In the genomic region with DNA sequence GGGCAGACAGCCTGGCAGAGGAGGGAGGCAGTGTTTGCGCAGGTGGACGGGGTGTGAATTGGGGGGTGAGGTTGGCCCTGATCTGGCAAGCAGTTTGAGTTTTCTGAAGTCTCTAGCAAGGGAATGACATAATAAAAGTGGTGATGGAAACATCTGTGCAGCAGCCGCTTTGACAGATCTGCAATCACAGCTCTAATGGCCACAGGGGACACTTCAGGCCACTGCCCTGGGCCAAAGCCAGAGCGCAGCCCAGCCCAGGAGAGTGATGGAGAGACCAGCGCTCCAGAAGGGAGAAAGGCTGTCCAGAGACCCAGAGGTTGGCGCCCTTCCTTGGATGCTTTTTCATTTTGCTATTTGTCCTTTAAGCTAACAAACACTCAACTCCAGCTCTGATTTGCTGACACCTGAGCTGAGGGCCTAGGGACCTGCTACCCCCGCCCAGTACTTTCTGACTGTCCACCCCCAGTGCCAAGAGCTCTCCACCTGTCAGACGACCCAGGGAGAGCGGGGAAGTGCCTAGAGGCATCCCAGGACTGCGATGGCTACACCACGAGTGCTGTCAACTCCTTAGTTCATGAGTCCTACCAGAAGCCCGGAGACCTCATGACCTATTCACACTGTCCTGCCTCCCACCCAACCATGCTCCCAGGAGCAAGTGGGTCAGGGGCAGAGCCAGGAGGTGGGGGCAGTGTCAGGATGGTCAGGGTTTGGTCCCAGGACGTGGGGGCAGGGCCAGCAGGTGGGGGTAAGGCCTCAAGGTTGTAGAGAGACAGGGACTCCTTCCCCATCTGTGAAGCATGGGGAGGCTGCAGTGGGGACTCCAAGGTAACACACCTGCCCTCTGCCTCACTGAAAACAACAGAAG, we compare ENCODE assay signal across 21 cellular contexts.
"Had no signal": no experiment of that assay in that cellular context is flagged by ENCODE, and none has a peak within 500 bp of the region (broad histone marks: within the 10 kb centered on the region; RNA-seq: fewer than 3 reads in every experiment).

No MANE protein-coding gene starts in this region.

- H3K9me3 ChIP-seq: left ventricle myocardium inferior, right lobe of liver, testis had no signal

- DNase-seq: activated CD4-positive, alpha-beta T cell treated with anti-CD3 and anti-CD28 coated beads for 1 hour; activated naive CD4-positive, alpha-beta T cell treated with Interleukin-2 at 50 U/mL for 16 hours; activated naive CD8-positive, alpha-beta T cell treated with anti-CD3 and anti-CD28 coated beads for 36 hours; activated T-cell treated with anti-CD3 and anti-CD28 coated beads, Interleukin-2, amount 50 U/mL, for 48 hours; amygdala; effector CD4-positive, alpha-beta T cell; foreskin keratinocyte; hypothalamus; left ventricle myocardium inferior; mammary epithelial cell; small intestine; stimulated activated CD4-positive, alpha-beta T cell treated with anti-CD3 and anti-CD28 coated beads, Interleukin-15, amount 100 ng/mL, for 24 hours; stimulated activated naive CD4-positive, alpha-beta T cell; testis; trophoblast cell had no signal

- H3K4me3 Mint-ChIP-seq: activated naive CD8-positive, alpha-beta T cell treated with anti-CD3 and anti-CD28 coated beads for 36 hours; dendritic cell treated with granulocyte-macrophage colony-stimulating factor and Interleukin-4, amounts not matched to agents 40 ng/mL and 50 ng/mL, for 4 days; mesothelial cell of epicardium; natural killer cell treated with Interleukin-12 subunit alpha and Interleukin-12 subunit beta and Interleukin-15 and Interleukin-18, amount 100 ng/mL, for 72 hours; T-helper 2 cell treated with Interferon-gamma antibody and Interleukin-4, amounts not matched to agents 5 μg/mL and 100 μg/mL, for 36 hours had no signal

- H3K36me3 Mint-ChIP-seq: mesothelial cell of epicardium; natural killer cell treated with Interleukin-12 subunit alpha and Interleukin-12 subunit beta and Interleukin-15 and Interleukin-18, amount 100 ng/mL, for 72 hours had no signal

- H3K9me3 Mint-ChIP-seq: mesothelial cell of epicardium; natural killer cell treated with Interleukin-12 subunit alpha and Interleukin-12 subunit beta and Interleukin-15 and Interleukin-18, amount 100 ng/mL, for 72 hours had no signal

- ATAC-seq: foreskin keratinocyte; natural killer cell treated with Interleukin-12 subunit alpha and Interleukin-12 subunit beta and Interleukin-15 and Interleukin-18, amount 100 ng/mL, for 72 hours; SK-N-SH treated with all-trans-retinoic acid at 6 μM for 48 hours had no signal

- H3K27ac Mint-ChIP-seq: activated naive CD8-positive, alpha-beta T cell treated with anti-CD3 and anti-CD28 coated beads for 36 hours; dendritic cell treated with granulocyte-macrophage colony-stimulating factor and Interleukin-4, amounts not matched to agents 40 ng/mL and 50 ng/mL, for 4 days; mesothelial cell of epicardium; natural killer cell treated with Interleukin-12 subunit alpha and Interleukin-12 subunit beta and Interleukin-15 and Interleukin-18, amount 100 ng/mL, for 72 hours; T-helper 2 cell treated with Interferon-gamma antibody and Interleukin-4, amounts not matched to agents 5 μg/mL and 100 μg/mL, for 36 hours had no signal

- H3K27me3 ChIP-seq: right lobe of liver, testis had no signal

- H3K27ac ChIP-seq: foreskin keratinocyte, left ventricle myocardium inferior, right lobe of liver, testis had no signal

- H3K27me3 Mint-ChIP-seq: activated naive CD8-positive, alpha-beta T cell treated with anti-CD3 and anti-CD28 coated beads for 36 hours; dendritic cell treated with granulocyte-macrophage colony-stimulating factor and Interleukin-4, amounts not matched to agents 40 ng/mL and 50 ng/mL, for 4 days; natural killer cell treated with Interleukin-12 subunit alpha and Interleukin-12 subunit beta and Interleukin-15 and Interleukin-18, amount 100 ng/mL, for 72 hours had no signal
